In the genomic region with DNA sequence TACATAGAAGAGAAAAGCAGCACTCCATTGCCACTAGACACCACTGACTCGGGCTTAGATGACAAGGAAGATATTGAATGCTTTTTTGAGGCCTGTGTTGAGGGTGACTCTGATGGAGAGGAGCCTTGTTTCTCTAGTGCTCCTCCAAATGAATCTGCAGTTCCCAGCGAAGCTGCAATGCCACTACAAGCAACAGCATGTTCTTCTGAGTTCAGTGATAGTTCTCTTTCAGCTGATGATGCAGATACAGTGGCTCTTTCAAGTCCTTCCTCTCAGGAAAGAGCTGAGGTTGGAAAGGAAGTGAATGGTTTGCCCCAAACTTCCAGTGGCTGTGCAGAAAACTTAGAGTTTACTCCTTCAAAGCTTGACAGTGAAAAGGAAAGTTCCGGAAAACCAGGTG, we compare ENCODE assay signal across 18 cellular contexts.
"Had no signal": no experiment of that assay in that cellular context is flagged by ENCODE, and none has a peak within 500 bp of the region (broad histone marks: within the 10 kb centered on the region; RNA-seq: fewer than 3 reads in every experiment).

No MANE protein-coding gene starts in this region.

- H3K4me3 ChIP-seq: coronary artery, esophagus squamous epithelium, heart left ventricle, left lung, lower lobe of right lung, psoas muscle, spleen, thyroid gland had no signal

- DNase-seq: effector CD8-positive, alpha-beta T cell; esophagus squamous epithelium; foreskin melanocyte; heart left ventricle; left lung; lower lobe of right lung; midbrain; nephron progenitor cell; psoas muscle; retina; spleen; stimulated activated CD4-positive, alpha-beta T cell treated with anti-CD3 and anti-CD28 coated beads, Interleukin-15, amount 100 ng/mL, for 24 hours; stimulated activated CD4-positive, alpha-beta T cell treated with anti-CD3 and anti-CD28 coated beads, Interleukin-1b, Interleukin-23, amount 100 ng/mL, for 48 hours; stimulated activated CD4-positive, alpha-beta T cell treated with anti-CD3 and anti-CD28 coated beads, Interleukin-4, amount 100 ng/mL, for 24 hours; thyroid gland had no signal

- H3K36me3 ChIP-seq: esophagus squamous epithelium, left lung, lower lobe of right lung, spleen, thyroid gland had no signal

- H3K27ac ChIP-seq: coronary artery, epithelial cell of prostate, esophagus squamous epithelium, left lung, lower lobe of right lung, parathyroid adenoma, psoas muscle, thyroid gland had no signal

- H3K27me3 ChIP-seq: esophagus squamous epithelium, heart left ventricle, left lung, spleen, thyroid gland had no signal

- H3K4me1 ChIP-seq: esophagus squamous epithelium, left lung, lower lobe of right lung, parathyroid adenoma, thyroid gland had no signal

- H3K9me3 ChIP-seq: esophagus squamous epithelium, heart left ventricle, left lung, lower lobe of right lung, psoas muscle, spleen, thyroid gland had no signal
